Comparison of ENCODE assay signal across 35 cellular contexts in genomic region chr16:71945616-71946015, GRCh38. TPM values are rescaled to one million over a fixed set of nuclear protein-coding genes. Genes with fewer than 3 reads are reported as not detected.
"Had no signal": no experiment of that assay in that cellular context is flagged by ENCODE, and none has a peak within 500 bp of the region (broad histone marks: within the 10 kb centered on the region; RNA-seq: fewer than 3 reads in every experiment).

No MANE protein-coding gene starts in this region.

- H3K4me1 ChIP-seq: esophagus muscularis mucosa, foreskin keratinocyte, gastrocnemius medialis had no signal

- H3K4me3 Mint-ChIP-seq: activated B cell treated with CpG ODN at 0.5 μM for 24 hours; activated CD4-positive, alpha-beta memory T cell treated with anti-CD3 and anti-CD28 coated beads, Interleukin-2, amount 10 ng/mL, durations not matched to agents 7 days and 5 days; activated CD4-positive, alpha-beta T cell treated with anti-CD3 and anti-CD28 coated beads, Interleukin-2, amount 10 ng/mL, durations not matched to agents 7 days and 5 days; activated naive CD8-positive, alpha-beta T cell treated with anti-CD3 and anti-CD28 coated beads, Interleukin-2, amount 10 ng/mL, durations not matched to agents 7 days and 5 days; activated T-cell treated with anti-CD3 and anti-CD28 coated beads, Interleukin-2, amount 50 U/mL, for 24 hours; activated T-cell treated with anti-CD3 and anti-CD28 coated beads, Interleukin-2, amount 50 U/mL, for 72 hours; effector memory CD8-positive, alpha-beta T cell; T-helper 17 cell; T-helper 2 cell treated with Interferon-gamma antibody and Interleukin-4, amounts not matched to agents 5 μg/mL and 100 μg/mL, for 36 hours had no signal

- H3K27me3 Mint-ChIP-seq: activated B cell treated with CpG ODN at 0.5 μM for 24 hours had no signal

- H3K36me3 ChIP-seq: brain microvascular endothelial cell, esophagus muscularis mucosa, gastrocnemius medialis, heart left ventricle, WERI-Rb-1 had no signal

- H3K27ac ChIP-seq: brain microvascular endothelial cell, esophagus muscularis mucosa, foreskin keratinocyte, gastrocnemius medialis, heart left ventricle, WERI-Rb-1 had no signal

- H3K9me3 ChIP-seq: esophagus muscularis mucosa, gastrocnemius medialis, heart left ventricle had no signal

- ATAC-seq: activated CD4-positive, CD25-positive, alpha-beta regulatory T cell treated with anti-CD3 and anti-CD28 coated beads, Interleukin-2, amount 50 U/mL, for 24 hours; activated T-cell treated with anti-CD3 and anti-CD28 coated beads, Interleukin-2, amount 50 U/mL, for 72 hours; effector memory CD8-positive, alpha-beta T cell; foreskin keratinocyte; gastrocnemius medialis; heart left ventricle; T-helper 17 cell had no signal

- H3K9me3 Mint-ChIP-seq: activated B cell treated with CpG ODN at 0.5 μM for 24 hours; activated CD4-positive, alpha-beta memory T cell treated with anti-CD3 and anti-CD28 coated beads, Interleukin-2, amount 10 ng/mL, durations not matched to agents 7 days and 5 days; activated CD4-positive, alpha-beta T cell treated with anti-CD3 and anti-CD28 coated beads, Interleukin-2, amount 10 ng/mL, durations not matched to agents 7 days and 5 days; activated naive CD8-positive, alpha-beta T cell treated with anti-CD3 and anti-CD28 coated beads, Interleukin-2, amount 10 ng/mL, durations not matched to agents 7 days and 5 days; activated T-cell treated with anti-CD3 and anti-CD28 coated beads, Interleukin-2, amount 50 U/mL, for 24 hours; activated T-cell treated with anti-CD3 and anti-CD28 coated beads, Interleukin-2, amount 50 U/mL, for 72 hours; effector memory CD8-positive, alpha-beta T cell; T-helper 2 cell treated with Interferon-gamma antibody and Interleukin-4, amounts not matched to agents 5 μg/mL and 100 μg/mL, for 36 hours had no signal

- H3K27me3 ChIP-seq: brain microvascular endothelial cell, foreskin keratinocyte, gastrocnemius medialis, heart left ventricle had no signal

- H3K4me3 ChIP-seq: esophagus muscularis mucosa, gastrocnemius medialis, heart left ventricle had no signal

- H3K27ac Mint-ChIP-seq: activated B cell treated with CpG ODN at 0.5 μM for 24 hours; activated CD4-positive, alpha-beta memory T cell treated with anti-CD3 and anti-CD28 coated beads, Interleukin-2, amount 10 ng/mL, durations not matched to agents 7 days and 5 days; activated CD4-positive, alpha-beta T cell treated with anti-CD3 and anti-CD28 coated beads, Interleukin-2, amount 10 ng/mL, durations not matched to agents 7 days and 5 days; activated naive CD8-positive, alpha-beta T cell treated with anti-CD3 and anti-CD28 coated beads, Interleukin-2, amount 10 ng/mL, durations not matched to agents 7 days and 5 days; activated T-cell treated with anti-CD3 and anti-CD28 coated beads, Interleukin-2, amount 50 U/mL, for 24 hours; activated T-cell treated with anti-CD3 and anti-CD28 coated beads, Interleukin-2, amount 50 U/mL, for 72 hours; T-helper 17 cell; T-helper 2 cell treated with Interferon-gamma antibody and Interleukin-4, amounts not matched to agents 5 μg/mL and 100 μg/mL, for 36 hours had no signal

- H3K4me1 Mint-ChIP-seq: activated B cell treated with CpG ODN at 0.5 μM for 24 hours; activated CD4-positive, alpha-beta memory T cell treated with anti-CD3 and anti-CD28 coated beads, Interleukin-2, amount 10 ng/mL, durations not matched to agents 7 days and 5 days; activated CD4-positive, alpha-beta T cell treated with anti-CD3 and anti-CD28 coated beads, Interleukin-2, amount 10 ng/mL, durations not matched to agents 7 days and 5 days; activated naive CD8-positive, alpha-beta T cell treated with anti-CD3 and anti-CD28 coated beads, Interleukin-2, amount 10 ng/mL, durations not matched to agents 7 days and 5 days had no signal

- DNase-seq: activated B cell treated with CpG ODN at 0.5 μM for 24 hours; activated CD4-positive, alpha-beta memory T cell treated with anti-CD3 and anti-CD28 coated beads, Interleukin-2, amount 10 ng/mL, durations not matched to agents 7 days and 5 days; activated CD4-positive, alpha-beta T cell treated with anti-CD3 and anti-CD28 coated beads, Interleukin-2, amount 10 ng/mL, durations not matched to agents 7 days and 5 days; activated CD4-positive, alpha-beta T cell treated with anti-CD3 and anti-CD28 coated beads, Interleukin-2, amount 50 U/mL, for 4 hours; activated CD8-positive, alpha-beta memory T cell treated with anti-CD3 and anti-CD28 coated beads, Interleukin-2, amount 50 U/mL, for 48 hours; activated gamma-delta T cell; activated naive CD4-positive, alpha-beta T cell; activated naive CD4-positive, alpha-beta T cell treated with anti-CD3 and anti-CD28 coated beads, Interleukin-2, amount 50 U/mL, for 16 hours; activated naive CD8-positive, alpha-beta T cell treated with anti-CD3 and anti-CD28 coated beads, Interleukin-2, amount 10 ng/mL, durations not matched to agents 7 days and 5 days; activated T-cell treated with anti-CD3 and anti-CD28 coated beads for 4 hours; activated T-cell treated with anti-CD3 and anti-CD28 coated beads, Interleukin-2, amount 50 U/mL, for 24 hours; activated T-cell treated with anti-CD3 and anti-CD28 coated beads, Interleukin-2, amount 50 U/mL, for 72 hours; amniotic stem cell; anterior cingulate cortex; brain microvascular endothelial cell; caudate nucleus; cortex of kidney; dermis blood vessel endothelial cell; effector CD4-positive, alpha-beta T cell; effector memory CD8-positive, alpha-beta T cell; erythroblast; foreskin keratinocyte; gastrocnemius medialis; glutamatergic neuron; heart left ventricle; T-helper 1 cell; T-helper 17 cell; T1000; WERI-Rb-1 had no signal

- H3K36me3 Mint-ChIP-seq: activated naive CD8-positive, alpha-beta T cell treated with anti-CD3 and anti-CD28 coated beads, Interleukin-2, amount 10 ng/mL, durations not matched to agents 7 days and 5 days had no signal

RNA-seq across cellular contexts. Expression of gene PKD1L3, which starts 54.6 kb away (rescaled TPM):
- total RNA-seq: activated B cell treated with CpG ODN at 0.5 μM for 24 hours, astrocyte, bronchial epithelial cell, chondrocyte, foreskin keratinocyte, gastrocnemius medialis had no signal
- polyA plus RNA-seq: foreskin keratinocyte had no signal
